In the genomic region with DNA sequence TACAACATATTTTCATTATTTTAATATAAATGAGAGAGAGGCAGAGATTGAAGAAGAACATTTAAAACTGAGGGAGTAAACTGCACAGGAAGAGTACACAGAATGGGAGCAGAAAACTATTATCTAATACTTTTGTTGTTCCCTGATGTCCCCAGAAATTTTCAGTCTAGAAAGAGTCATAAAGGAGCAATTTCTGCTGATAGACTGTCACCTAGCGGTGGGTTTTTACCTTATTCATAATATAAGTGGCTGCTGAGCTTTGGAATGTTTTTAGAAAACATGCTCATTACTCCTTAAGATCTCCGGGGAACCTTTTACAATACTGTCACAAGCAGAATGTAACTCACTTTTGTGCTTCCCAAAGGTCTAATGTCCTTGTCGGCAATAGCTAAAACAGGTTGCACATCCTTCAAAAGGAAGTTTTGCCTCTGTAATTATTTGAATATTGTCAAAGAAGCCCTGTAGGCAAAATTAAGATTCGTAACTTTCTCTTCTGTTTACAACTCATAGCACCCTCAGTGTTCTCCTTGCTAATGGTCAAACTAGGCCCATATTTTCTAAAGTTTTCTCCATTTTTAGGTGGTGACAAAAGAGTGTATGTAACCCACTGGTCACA, we compare ENCODE assay signal across 8 cellular contexts.
DNase-seq lines count a peak whose midpoint lies in the region; ATAC-seq, FAIRE-seq and TF ChIP-seq lines count a peak whose summit lies in the region.

No MANE protein-coding gene starts in this region.

- TF ChIP-seq POLR2A in H54 (IDR thresholded peaks at IDR 0.05; ENCODE audit: low read depth, low read length), result no peak

- DNase-seq in COLO668 (lab: John Stamatoyannopoulos, UW; ENCODE audit: unreplicated experiment) (peak; percentile 20), H54 (ENCODE audit: insufficient read length, low spot score) (peak; percentile 17), NCI-H774 (lab: John Stamatoyannopoulos, UW) (peak; percentile 65), cerebellar cortex (ENCODE audit: low spot score) (peak; percentile 72), midbrain (lab: John Stamatoyannopoulos, UW) (peak; percentile 63)

- no peak for FAIRE-seq in H54 (lab: Jason Lieb, UNC)

- ATAC-seq in GM18873 (IDR thresholded peaks at IDR 0.05; ENCODE audit: low FRiP score, unreplicated experiment) (no peak), GM18517 (IDR thresholded peaks at IDR 0.05; ENCODE audit: unreplicated experiment) (no peak), HG03280 (IDR thresholded peaks at IDR 0.05; ENCODE audit: unreplicated experiment) (no peak)

Comparison
In these comparisons a context has a peak if more than half of its experiments do, and no peak if none do; other contexts are left out.
1. DNase-seq: peak in every context shown above with its lines; median percentile 72 in cerebellar cortex; 65 in NCI-H774; 63 in midbrain; 20 in COLO668; 17 in H54.